In genomic region chr2:16553222-16553621, GRCh38 we compare ENCODE assay signal across 8 cellular contexts.
DNase-seq lines count a peak whose midpoint lies in the region; ATAC-seq, FAIRE-seq and TF ChIP-seq lines count a peak whose summit lies in the region.

No MANE protein-coding gene starts in this region.

- FAIRE-seq in GM12878 (lab: Jason Lieb, UNC) = no peak

- H3K4me1 ChIP-seq in GM12878 (ENCODE audit: control insufficient read depth, insufficient read depth, low read length) = no peaks in the 10 kb centered on the region
- H3K4me1 ChIP-seq in transverse colon = no peaks in the 10 kb centered on the region

- 25% methylated on average over 4 of the region's 4 CpGs for WGBS in GM12878 (ENCODE audit: insufficient coverage, insufficient replicate concordance, low lambda C conversion rate, missing lambda C conversion rate)
- WGBS in transverse colon (ENCODE audit: low coverage in 1 of 2), 2 donors = 40 to 49% methylated on average over 3 to 4 of the region's 4 CpGs

- H3K27me3 ChIP-seq in GM12878 (replicated peaks in 1 of 2; ENCODE audit: control insufficient read depth in 2 of 2, insufficient read depth in 2 of 2, low read length in 1 of 2) (no peaks in the 10 kb centered on the region), transverse colon (no peaks in the 10 kb centered on the region)

- no peak overlapping the region for H3K4me3 ChIP-seq in GM12878
- H3K4me3 ChIP-seq in transverse colon = no peak overlapping the region

- intact Hi-C loops in GM12878 (cut with micrococcal nuclease; ENCODE audit: unreplicated experiment) (loop anchor here (1.0 kb wide), 2 partner anchors 56 to 204 kb away; no protein-coding TSS in a partner anchor), transverse colon (cut with DNase I; ENCODE audit: low total_unique reads) (no loop called here)

- TF ChIP-seq CTCF in GM10248 (IDR thresholded peaks at IDR 0.05; ENCODE audit: control extremely low read depth, extremely low read depth, low read depth, missing control alignments) (peak; percentile 45), GM12878 (IDR thresholded peaks at IDR 0.05 in 2 of 3, conservative IDR thresholded peaks at IDR 0.05 in 1 of 3; ENCODE audit: control insufficient read depth in 2 of 3, extremely low read depth in 1 of 3, insufficient read depth in 1 of 3, low read depth in 3 of 3, low read length in 3 of 3) (peak; percentile 53 to 62 (median 57)), transverse colon (IDR thresholded peaks at IDR 0.05) (peak; percentile 35 to 52 (median 40))

- TF ChIP-seq RAD21 in GM12878 (IDR thresholded peaks at IDR 0.05; ENCODE audit: insufficient read depth, low read depth, low read length) = peak; percentile 48; the same call in 1 of the 2 replicates

- in situ Hi-C loops in GM12878 (cut with MboI) (no loop called here), transverse colon (cut with MboI; ENCODE audit: low pct_ligation_motif_present in 1 of 4, low pct_unique_long_range_greater_than_20kb in 1 of 4, low sequenced_read_pairs in 3 of 4) (loop anchor here in 1 of 4 donors (10.0 kb wide), 1 partner anchor 202 kb away; no protein-coding TSS in a partner anchor)

- no peak overlapping the region for H3K4me2 ChIP-seq in GM12878 (ENCODE audit: control insufficient read depth, insufficient read depth)

- RAD21 ChIA-PET in GM12878 (lab: Charles Lee; ENCODE audit: unreplicated experiment) = interaction anchor here (1.7 to 1.8 kb wide), 2 partner anchors 204 kb away, joined by 5 to 6 read pairs; no protein-coding TSS in a partner anchor

- no peaks in the 10 kb centered on the region for H4K20me1 ChIP-seq in GM12878 (ENCODE audit: control insufficient read depth, insufficient read depth)

- no peak overlapping the region for H2AFZ ChIP-seq in GM12878 (ENCODE audit: control insufficient read depth, low read depth, low read length)

- no peaks in the 10 kb centered on the region for H3K9me3 ChIP-seq in GM12878 (replicated peaks; ENCODE audit: control insufficient read depth, insufficient read depth, low read length)
- H3K9me3 ChIP-seq in transverse colon = no peaks in the 10 kb centered on the region

- peak; percentile 73 for ATAC-seq in GM12878
- peak; percentile 83 for ATAC-seq in left lobe of liver
- no peak for ATAC-seq in GM21526 (IDR thresholded peaks at IDR 0.05; ENCODE audit: low FRiP score, unreplicated experiment)

- DNase-seq in AG08395 (ENCODE audit: low spot score) (peak; percentile 8), GM10248 (ENCODE audit: extremely low spot score) (peak; percentile 10), NCI-H1694 (lab: John Stamatoyannopoulos, UW) (peak; percentile 63), GM12878 (ENCODE audit: low read depth, low spot score) (no peak), left lobe of liver (ENCODE audit: low spot score) (no peak), transverse colon (peak; percentile 12), kidney glomerular epithelial cell (lab: John Stamatoyannopoulos, UW) (no peak)

- TF ChIP-seq EP300 in GM12878 (IDR thresholded peaks at IDR 0.05; ENCODE audit: borderline replicate concordance in 1 of 2, control insufficient read depth in 1 of 2, low read depth in 2 of 2, low read length in 2 of 2) (no peak), transverse colon (IDR thresholded peaks at IDR 0.05; ENCODE audit: low read depth) (no peak)

- H3K79me2 ChIP-seq in GM12878 (ENCODE audit: control insufficient read depth, insufficient read depth, low read length) = no peaks in the 10 kb centered on the region

- H3K36me3 ChIP-seq in GM12878 (ENCODE audit: control insufficient read depth in 2 of 2, insufficient read depth in 2 of 2, low read length in 1 of 2) (no peaks in the 10 kb centered on the region), transverse colon (no peaks in the 10 kb centered on the region)

- H3K9ac ChIP-seq in GM12878 (ENCODE audit: control insufficient read depth, insufficient read depth, low read length) = no peak overlapping the region

- TF ChIP-seq POLR2A in GM12878 (IDR thresholded peaks at IDR 0.05; ENCODE audit: low read depth, low read length) (no peak), transverse colon (IDR thresholded peaks at IDR 0.05) (no peak)

- POLR2A ChIA-PET in GM10248 (lab: Yijun Ruan, JAX) (no interaction called here), GM12878 (lab: Charles Lee) (no interaction called here)

- H3K27ac ChIP-seq in GM12878 (ENCODE audit: control insufficient read depth, insufficient read depth) (no peak overlapping the region), transverse colon (no peak overlapping the region)

- BruUV-seq in GM12878 (replicated peaks; lab: Mats Ljungman, UMichigan) = no TSS peak

- CTCF ChIA-PET in GM10248 (lab: Yijun Ruan, JAX) = interaction anchor here (1.1 to 1.4 kb wide), 3 partner anchors 55 to 204 kb away, joined by 3 read pairs; no protein-coding TSS in a partner anchor
- CTCF ChIA-PET in GM12878 (lab: Yijun Ruan, JAX) = interaction anchor here (0.7 to 3.5 kb wide), 4 partner anchors 48 to 60 kb away, joined by 3 to 22 read pairs (median 6); no protein-coding TSS in a partner anchor

- SMC1A ChIA-PET in GM12878 (lab: Charles Lee; ENCODE audit: uncharacterized antibody, unreplicated experiment) = interaction anchor here (1.0 to 2.2 kb wide), 3 partner anchors 38 to 203 kb away, joined by 4 to 12 read pairs (median 4); no protein-coding TSS in a partner anchor

TF ChIP-seq in GM12878, 131 proteins besides CTCF, POLR2A, EP300 and RAD21:
- no peak for TF ChIP-seq CUX1 (IDR thresholded peaks at IDR 0.05; ENCODE audit: insufficient replicate concordance, low read depth, low read length)
- TF ChIP-seq ESRRA (IDR thresholded peaks at IDR 0.05; ENCODE audit: low read length) = no peak
- peak; percentile 54 for TF ChIP-seq RUNX3 (IDR thresholded peaks at IDR 0.05; ENCODE audit: low read length)
- no peak for TF ChIP-seq JUNB (IDR thresholded peaks at IDR 0.05)
- TF ChIP-seq YY1 (IDR thresholded peaks at IDR 0.05; ENCODE audit: low read depth, low read length) = 0 out of 2 replicates have a peak, but pooled peaks have one; percentile 26
- peak; percentile 68; the same call in 1 of the 2 replicates for TF ChIP-seq SMC3 (IDR thresholded peaks at IDR 0.05; ENCODE audit: borderline replicate concordance, low read length)
TF ChIP-seq in GM12878: peak in this region for 3.

Comparison
In these comparisons a context has a peak if more than half of its experiments do, and no peak if none do; other contexts are left out.
1. DNase-seq: peak in AG08395 (single experiment), GM10248 (single experiment), NCI-H1694 (single experiment) and transverse colon (single experiment); none in GM12878 (single experiment), left lobe of liver (single experiment) and kidney glomerular epithelial cell (single experiment).
2. Peak in every context shown above with its lines, with median percentiles within 50 percentile points of each other: CTCF ChIP-seq.